In the genomic region with DNA sequence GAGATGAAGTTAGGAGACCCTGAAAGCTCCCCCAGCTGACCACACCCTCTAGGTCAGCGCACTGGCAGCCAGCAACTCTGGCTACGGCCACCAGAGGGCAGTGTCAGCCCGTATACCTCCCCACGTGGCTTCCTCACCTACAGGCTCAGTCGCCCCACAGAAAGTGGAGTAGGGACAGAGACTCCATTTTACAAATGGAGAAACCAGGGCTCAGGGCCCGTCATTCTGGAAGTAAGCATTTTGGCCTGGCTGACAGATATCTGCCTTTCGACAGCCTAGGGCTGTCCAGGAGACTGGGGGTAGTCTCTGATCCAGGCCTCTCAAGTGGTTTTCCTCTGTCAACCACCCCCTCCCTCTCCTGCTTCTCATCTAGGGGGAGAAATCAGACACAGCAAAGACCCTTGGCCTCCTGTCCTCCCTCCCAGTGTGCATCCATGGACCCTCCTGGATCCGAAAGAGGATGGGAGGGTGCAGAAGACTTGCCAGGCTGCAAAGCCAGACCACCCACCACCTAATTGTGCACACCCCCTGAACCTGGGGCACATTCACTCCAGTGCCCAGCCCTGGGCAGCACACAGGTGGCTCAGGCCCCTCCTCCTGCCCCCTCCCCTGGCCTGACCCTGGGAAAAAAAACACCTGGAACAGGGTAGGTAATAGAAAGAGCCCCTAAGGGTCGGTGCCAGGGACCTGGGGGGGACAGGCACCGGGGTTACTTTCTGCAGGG, we compare ENCODE assay signal across 8 cellular contexts. TPM values are rescaled to one million over a fixed set of nuclear protein-coding genes. Genes with fewer than 3 reads are reported as not detected.
DNase-seq lines count a peak whose midpoint lies in the region; TF ChIP-seq lines count a peak whose summit lies in the region.

No MANE protein-coding gene starts in this region.

- H3K4me3 ChIP-seq in LNCaP clone FGC (ENCODE audit: low read depth, low read length) (no peak overlapping the region), suprapubic skin (no peak overlapping the region)

- peaks cover 46% of the 10 kb centered on the region for H3K27me3 ChIP-seq in suprapubic skin

- DNase-seq in NK-92 treated with Interleukin-12 subunit alpha and Interleukin-12 subunit beta, amount 100 ng/mL, for 24 hours (lab: John Stamatoyannopoulos, UW): peak; percentile 55
- DNase-seq in NK-92 (lab: John Stamatoyannopoulos, UW; ENCODE audit: unreplicated experiment) (no peak), LNCaP clone FGC (ENCODE audit: low read depth) (peak; percentile 45), SHP77 treated with DMSO at 0.1 percent for 48 hours (lab: John Stamatoyannopoulos, UW) (peak; percentile 53), foreskin melanocyte (peak; percentile 65), non-pigmented ciliary epithelial cell (ENCODE audit: low read depth) (peak; percentile 17), suprapubic skin (ENCODE audit: low spot score in 2 of 2) (peak in 1 of 2 donors; percentile 86)
- peak; percentile 71 for DNase-seq in activated T-helper 9 cell treated with anti-CD3 and anti-CD28 coated beads, Interleukin-2, amount 50 U/mL, for 16 hours (ENCODE audit: low read depth)

- H3K27ac ChIP-seq in suprapubic skin: no peak overlapping the region

- WGBS in suprapubic skin: 32% methylated on average over 9 of the region's 10 CpGs

- no peaks in the 10 kb centered on the region for H3K36me3 ChIP-seq in suprapubic skin

- H3K9me3 ChIP-seq in suprapubic skin: no peaks in the 10 kb centered on the region

- TF ChIP-seq CTCF in LNCaP clone FGC (IDR thresholded peaks at IDR 0.05; ENCODE audit: control insufficient read depth, extremely low read depth, insufficient read depth) (peak; percentile 99), suprapubic skin (IDR thresholded peaks at IDR 0.05) (peak; percentile 96 to 99)

- H3K4me1 ChIP-seq in suprapubic skin: peaks cover 36% of the 10 kb centered on the region

- no peak for TF ChIP-seq EP300 in suprapubic skin (IDR thresholded peaks at IDR 0.05)

- TF ChIP-seq POLR2A in suprapubic skin (IDR thresholded peaks at IDR 0.05): no peak

RNA-seq across cellular contexts. Expression of a gene that starts 3.8 kb away (rescaled TPM):
- total RNA-seq in suprapubic skin: 1 to 10 TPM; 1.0 to 9.3 (median 1.2) TPM

RNA-seq across cellular contexts. Expression of a gene that starts 26.1 kb away (rescaled TPM):
- not detected for total RNA-seq in suprapubic skin

RNA-seq across cellular contexts. Expression of a gene that starts 48.3 kb away (rescaled TPM):
- total RNA-seq in suprapubic skin: 1,000 to 10,000 TPM; 1,107 to 2,369 (median 1,992) TPM

RNA-seq across cellular contexts. Expression of a gene that starts 49.6 kb away (rescaled TPM):
- total RNA-seq in suprapubic skin: 100 to 1,000 TPM; 238 to 471 (median 430) TPM
